29 cellular contexts compared by ENCODE assay signal in genomic region chr2:150165479-150165878, GRCh38.
DNase-seq lines count a peak whose midpoint lies in the region; ATAC-seq, FAIRE-seq and TF ChIP-seq lines count a peak whose summit lies in the region.
"Had no signal": no experiment of that assay in that cellular context is flagged by ENCODE, and none has a peak within 500 bp of the region (broad histone marks: within the 10 kb centered on the region; RNA-seq: fewer than 3 reads in every experiment).

No MANE protein-coding gene starts in this region.

- CTCF ChIA-PET in HepG2 (lab: Yijun Ruan, JAX; ENCODE audit: low intra/inter-chr PET ratio, low total read pairs) = no interaction called here
- CTCF ChIA-PET in CD4-positive, alpha-beta memory T cell (lab: Charles Lee; ENCODE audit: partially characterized antibody) = no interaction called here

- BruUV-seq in HepG2 (replicated peaks; lab: Mats Ljungman, UMichigan) = no TSS peak

- TF ChIP-seq CTCF in liver (IDR thresholded peaks at IDR 0.05; ENCODE audit: low read depth, low read length, missing input control) (no peak), HepG2 (CRISPR knock-in tag; IDR thresholded peaks at IDR 0.05) (no peak), astrocyte of the cerebellum (IDR thresholded peaks at IDR 0.05; ENCODE audit: low read depth, low read length, missing control alignments) (no peak), right lobe of liver (IDR thresholded peaks at IDR 0.05) (no peak)

- TF ChIP-seq RAD21 in liver (IDR thresholded peaks at IDR 0.05) (no peak), HepG2 (CRISPR knock-in tag; IDR thresholded peaks at IDR 0.05) (no peak)

- H3K4me3 Mint-ChIP-seq in CD4-positive, alpha-beta memory T cell = no peak overlapping the region
- H3K4me3 Mint-ChIP-seq: activated naive CD8-positive, alpha-beta T cell; CD4-positive, CD25-positive, alpha-beta regulatory T cell had no signal

- POLR2A ChIA-PET in HepG2 (lab: Yijun Ruan, JAX) = no interaction called here
- POLR2A ChIA-PET in CD4-positive, alpha-beta memory T cell (lab: Charles Lee; ENCODE audit: partially characterized antibody) = no interaction called here

- TF ChIP-seq POLR2A in HepG2 (IDR thresholded peaks at IDR 0.05; ENCODE audit: insufficient read depth in 1 of 2, low read depth in 2 of 2, low read length in 2 of 2) = no peak
- TF ChIP-seq POLR2A in right lobe of liver (IDR thresholded peaks at IDR 0.05) = no peak

- no peaks in the 10 kb centered on the region for H3K9me3 ChIP-seq in liver (ENCODE audit: control insufficient read depth in 4 of 4, low read length in 3 of 4)
- peaks cover 56% of the 10 kb centered on the region for H3K9me3 ChIP-seq in HepG2 (ENCODE audit: low read length)
- no peaks in the 10 kb centered on the region for H3K9me3 ChIP-seq in right lobe of liver
- H3K9me3 ChIP-seq in CD4-positive, alpha-beta memory T cell (ENCODE audit: control insufficient read depth in 1 of 2, low read length in 2 of 2) = no peaks in the 10 kb centered on the region
- H3K9me3 ChIP-seq: heart right ventricle, lower lobe of right lung, ovary, Peyer's patch had no signal

- ATAC-seq in HepG2 = no peak
- ATAC-seq in right lobe of liver = peak in 1 of 4 donors; percentile 15
- ATAC-seq in GM19324 (IDR thresholded peaks at IDR 0.05; ENCODE audit: low FRiP score, unreplicated experiment) = no peak
- ATAC-seq: esophagus mucosa, foreskin keratinocyte, heart right ventricle had no signal

- no peak for FAIRE-seq in HepG2 (lab: Jason Lieb, UNC)
- FAIRE-seq: D721Med, H54, keratinocyte, small intestine had no signal

- intact Hi-C loops in HepG2 (cut with micrococcal nuclease; ENCODE audit: unreplicated experiment) (no loop called here), right lobe of liver (cut with DNase I) (no loop called here)
- intact Hi-C loops in CD4-positive, alpha-beta memory T cell (cut with micrococcal nuclease) = no loop called here

- peaks cover 0 to 6% (median 1%) of the 10 kb centered on the region in 8 donors for H3K9me3 Mint-ChIP-seq in CD4-positive, alpha-beta memory T cell

- 43% methylated on average over 6 of the region's 6 CpGs for WGBS in liver
- WGBS in HepG2 (ENCODE audit: low lambda C conversion rate) = 62% methylated on average over 6 of the region's 6 CpGs
- WGBS in right lobe of liver (ENCODE audit: insufficient coverage, low coverage, low lambda C conversion rate, missing lambda C conversion rate) = 29% methylated on average over 6 of the region's 6 CpGs

- H4K20me1 ChIP-seq in HepG2 (ENCODE audit: insufficient read depth, low read length) = no peaks in the 10 kb centered on the region

- no peaks in the 10 kb centered on the region for H3K36me3 Mint-ChIP-seq in CD4-positive, alpha-beta memory T cell
- H3K36me3 Mint-ChIP-seq: activated naive CD8-positive, alpha-beta T cell; CD4-positive, CD25-positive, alpha-beta regulatory T cell had no signal

- DNase-seq in HepG2 (ENCODE audit: low spot score) = no peak
- peak; percentile 96 for DNase-seq in astrocyte of the cerebellum (ENCODE audit: low read depth)
- DNase-seq in right lobe of liver = no peak
- DNase-seq in CD4-positive, alpha-beta memory T cell = no peak
- no peak for DNase-seq in stimulated activated CD4-positive, alpha-beta T cell treated with anti-CD3 and anti-CD28 coated beads, Interleukin-12 subunit alpha, Interleukin-12 subunit beta, amount 100 ng/mL, for 4 hours
- no peak for DNase-seq in SKM-1 (lab: John Stamatoyannopoulos, UW; ENCODE audit: unreplicated experiment)
- DNase-seq: activated CD4-positive, alpha-beta T cell treated with anti-CD3 and anti-CD28 coated beads for 48 hours; activated effector memory CD4-positive, alpha-beta T cell treated with Interleukin-2 at 50 U/mL for 16 hours; AML-193; CD4-positive, CD25-positive, alpha-beta regulatory T cell; foreskin keratinocyte; heart right ventricle; Karpas-422; lower lobe of right lung; NCI-H2081; NCI-H2227 treated with DMSO at 0.1 percent for 48 hours; NCI-H526 treated with DMSO at 0.1 percent for 48 hours; ovary; Peyer's patch; SHP77 treated with DMSO at 0.1 percent for 48 hours; small intestine; stimulated activated naive CD4-positive, alpha-beta T cell had no signal

- in situ Hi-C loops in HepG2 (cut with HindIII; ENCODE audit: extremely low pct_ligation_motif_present, low pct_unique_long_range_greater_than_20kb) (no loop called here), astrocyte of the cerebellum (cut with HindIII; ENCODE audit: low sequenced_read_pairs) (no loop called here)

- H3K9ac ChIP-seq in liver (ENCODE audit: low read depth in 1 of 2, low read length in 2 of 2) (peak overlapping the region in 1 of 2 donors; percentile 75), HepG2 (ENCODE audit: insufficient read depth, low read depth, low read length) (no peak overlapping the region)

- H3K27ac Mint-ChIP-seq in CD4-positive, alpha-beta memory T cell = no peak overlapping the region
- H3K27ac Mint-ChIP-seq: activated naive CD8-positive, alpha-beta T cell; CD4-positive, CD25-positive, alpha-beta regulatory T cell had no signal

- TF ChIP-seq EP300 in HepG2 (IDR thresholded peaks at IDR 0.05; ENCODE audit: low read depth in 2 of 2, low read length in 2 of 2) (no peak), HepG2 (CRISPR knock-in tag; IDR thresholded peaks at IDR 0.05; ENCODE audit: borderline replicate concordance) (no peak)

- H3K79me2 ChIP-seq in HepG2 (ENCODE audit: insufficient read depth, low read length) = no peaks in the 10 kb centered on the region

- H3K4me3 ChIP-seq in liver (ENCODE audit: low read depth in 1 of 3, low read length in 3 of 3) (peak overlapping the region; percentile 52 to 59 (median 53)), HepG2 (replicated peaks in 1 of 3; ENCODE audit: insufficient read depth in 1 of 3, low read depth in 2 of 3, low read length in 3 of 3) (no peak overlapping the region), astrocyte of the cerebellum (ENCODE audit: low read depth, low read length) (no peak overlapping the region), right lobe of liver (peak overlapping the region; percentile 9 to 51 (median 45))
- no peak overlapping the region for H3K4me3 ChIP-seq in CD4-positive, alpha-beta memory T cell (ENCODE audit: low read length in 2 of 2)
- H3K4me3 ChIP-seq: heart right ventricle, lower lobe of right lung, ovary, Peyer's patch had no signal

- H3K4me2 ChIP-seq in HepG2 (ENCODE audit: low read depth, low read length) = no peak overlapping the region

- H3K36me3 ChIP-seq in liver (ENCODE audit: control insufficient read depth in 4 of 4, insufficient read depth in 3 of 4, low read depth in 1 of 4, low read length in 3 of 4) (no peaks in the 10 kb centered on the region), HepG2 (replicated peaks in 1 of 2; ENCODE audit: control insufficient read depth in 1 of 2, insufficient read depth in 2 of 2, low read length in 2 of 2) (no peaks in the 10 kb centered on the region), right lobe of liver (no peaks in the 10 kb centered on the region)
- no peaks in the 10 kb centered on the region for H3K36me3 ChIP-seq in CD4-positive, alpha-beta memory T cell (ENCODE audit: insufficient read depth, low read length)
- H3K36me3 ChIP-seq: heart right ventricle, lower lobe of right lung, ovary, Peyer's patch had no signal

- H3K27ac ChIP-seq in liver (ENCODE audit: low read depth in 1 of 2, low read length in 2 of 2) (peak overlapping the region; percentile 79 to 85), HepG2 (ENCODE audit: extremely low read length, insufficient read depth, low read length) (no peak overlapping the region), right lobe of liver (peak overlapping the region in 2 of 3 donors; percentile 73 to 80)
- no peak overlapping the region for H3K27ac ChIP-seq in CD4-positive, alpha-beta memory T cell (ENCODE audit: low read depth, low read length)
- H3K27ac ChIP-seq: foreskin keratinocyte, heart right ventricle, lower lobe of right lung, ovary, Peyer's patch had no signal

- H2AFZ ChIP-seq in HepG2 (ENCODE audit: low read length) = no peak overlapping the region

- H3K27me3 ChIP-seq in liver (ENCODE audit: control insufficient read depth in 4 of 4, insufficient read depth in 4 of 4, low read length in 3 of 4) (no peaks in the 10 kb centered on the region), HepG2 (ENCODE audit: control insufficient read depth in 1 of 2, insufficient read depth in 2 of 2, low read length in 2 of 2) (no peaks in the 10 kb centered on the region), right lobe of liver (no peaks in the 10 kb centered on the region)
- no peaks in the 10 kb centered on the region for H3K27me3 ChIP-seq in CD4-positive, alpha-beta memory T cell (ENCODE audit: insufficient read depth, low read length)
- H3K27me3 ChIP-seq: foreskin keratinocyte, heart right ventricle, ovary, Peyer's patch had no signal

- H3K27me3 Mint-ChIP-seq in CD4-positive, alpha-beta memory T cell = no peaks in the 10 kb centered on the region
- H3K27me3 Mint-ChIP-seq: activated naive CD8-positive, alpha-beta T cell; CD4-positive, CD25-positive, alpha-beta regulatory T cell had no signal

- H3K4me1 ChIP-seq in liver (ENCODE audit: control insufficient read depth in 4 of 4, insufficient read depth in 4 of 4, low read length in 3 of 4) (peaks cover 10 to 59% (median 35%) of the 10 kb centered on the region in 4 donors), HepG2 (ENCODE audit: insufficient read depth, low read length) (no peaks in the 10 kb centered on the region), right lobe of liver (peaks cover 0 to 27% (median 13%) of the 10 kb centered on the region in 4 donors)
- no peaks in the 10 kb centered on the region for H3K4me1 ChIP-seq in CD4-positive, alpha-beta memory T cell (ENCODE audit: insufficient read depth, low read length)

- H3K4me1 Mint-ChIP-seq in CD4-positive, alpha-beta memory T cell = no peaks in the 10 kb centered on the region
- H3K4me1 Mint-ChIP-seq: CD4-positive, CD25-positive, alpha-beta regulatory T cell had no signal

TF ChIP-seq in liver, 16 proteins besides CTCF, POLR2A, EP300 and RAD21 (continues in another document):
- TF ChIP-seq ATF3 (IDR thresholded peaks at IDR 0.05) (no peak), SP1 (IDR thresholded peaks at IDR 0.05) (no peak)

TF ChIP-seq in HepG2, 621 proteins besides CTCF, POLR2A, EP300 and RAD21 (continues in another document):
- TF ChIP-seq ZNF761 (CRISPR knock-in tag; conservative IDR thresholded peaks at IDR 0.05) = no peak
- TF ChIP-seq MBNL3 (CRISPR knock-in tag; conservative IDR thresholded peaks at IDR 0.05) = no peak
- no peak for TF ChIP-seq ZNF557 (CRISPR knock-in tag; IDR thresholded peaks at IDR 0.05)
- TF ChIP-seq SNAPC5 (CRISPR knock-in tag; IDR thresholded peaks at IDR 0.05; ENCODE audit: borderline replicate concordance) = no peak

Comparison
In these comparisons a context has a peak if more than half of its experiments do, and no peak if none do; other contexts are left out.
1. H3K27ac ChIP-seq: peak in liver (2 of 2) and right lobe of liver (2 of 3); none in HepG2 (single experiment) and CD4-positive, alpha-beta memory T cell (single experiment).
2. H3K4me3 ChIP-seq: peak in liver (3 of 3) and right lobe of liver (3 of 3); none in HepG2 (0 of 3), astrocyte of the cerebellum (single experiment) and CD4-positive, alpha-beta memory T cell (0 of 2).